Comparison of ENCODE assay signal across 2 cellular contexts in the genomic region with DNA sequence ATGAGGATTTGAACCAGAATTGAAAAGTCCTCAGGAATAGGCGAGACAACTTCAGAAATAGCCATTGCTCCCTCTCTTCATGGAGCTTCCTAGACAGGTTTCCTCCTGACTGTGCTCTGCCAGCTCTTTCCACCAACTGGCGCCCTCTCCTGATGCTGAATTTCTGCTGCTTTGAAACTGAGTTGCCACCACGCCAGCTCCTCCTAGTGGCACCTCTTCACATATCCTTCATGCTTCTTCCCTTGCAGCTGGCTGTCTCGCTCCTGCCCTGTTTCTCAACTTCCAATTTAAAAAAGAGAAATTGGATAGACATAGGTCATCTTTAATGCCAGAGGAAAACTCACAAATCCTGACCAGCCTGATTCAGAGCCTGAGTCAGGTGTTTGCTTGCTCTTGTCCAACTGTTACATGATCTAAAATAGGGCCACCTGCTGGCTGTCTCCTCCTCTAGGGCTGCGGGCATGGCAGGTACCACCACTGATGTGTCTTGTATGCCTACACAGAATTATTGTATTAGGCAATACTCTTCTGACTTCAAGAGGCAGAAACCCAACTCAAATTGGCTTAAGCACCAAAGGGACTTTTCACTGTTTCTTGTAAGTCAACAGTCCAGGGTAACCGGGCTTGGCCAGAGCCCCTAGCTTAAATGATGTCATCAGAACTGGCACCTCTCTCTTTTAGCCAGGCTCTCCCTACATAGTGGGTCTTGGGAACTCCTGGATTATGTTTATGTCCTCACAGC.
TF ChIP-seq lines count a peak whose summit lies in the region.

No MANE protein-coding gene starts in this region.

TF ChIP-seq in A549, 52 proteins besides CTCF, POLR2A, EP300 and RAD21:
- TF ChIP-seq, protein P1, sequence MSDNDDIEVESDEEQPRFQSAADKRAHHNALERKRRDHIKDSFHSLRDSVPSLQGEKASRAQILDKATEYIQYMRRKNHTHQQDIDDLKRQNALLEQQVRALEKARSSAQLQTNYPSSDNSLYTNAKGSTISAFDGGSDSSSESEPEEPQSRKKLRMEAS (IDR thresholded peaks at IDR 0.05) = 0 out of 2 replicates have a peak, but pooled peaks have one; percentile 31
- peak; percentile 86 for TF ChIP-seq SMC3 (IDR thresholded peaks at IDR 0.05)

TF ChIP-seq in GM12878, 131 proteins besides CTCF, POLR2A, EP300 and RAD21:
- TF ChIP-seq SMC3 (IDR thresholded peaks at IDR 0.05; ENCODE audit: borderline replicate concordance, low read length) = peak; percentile 21; the same call in 1 of the 2 replicates
TF ChIP-seq in GM12878: peak in this region for 1; not testable (repeated sequence) for 130.
